In the genomic region with DNA sequence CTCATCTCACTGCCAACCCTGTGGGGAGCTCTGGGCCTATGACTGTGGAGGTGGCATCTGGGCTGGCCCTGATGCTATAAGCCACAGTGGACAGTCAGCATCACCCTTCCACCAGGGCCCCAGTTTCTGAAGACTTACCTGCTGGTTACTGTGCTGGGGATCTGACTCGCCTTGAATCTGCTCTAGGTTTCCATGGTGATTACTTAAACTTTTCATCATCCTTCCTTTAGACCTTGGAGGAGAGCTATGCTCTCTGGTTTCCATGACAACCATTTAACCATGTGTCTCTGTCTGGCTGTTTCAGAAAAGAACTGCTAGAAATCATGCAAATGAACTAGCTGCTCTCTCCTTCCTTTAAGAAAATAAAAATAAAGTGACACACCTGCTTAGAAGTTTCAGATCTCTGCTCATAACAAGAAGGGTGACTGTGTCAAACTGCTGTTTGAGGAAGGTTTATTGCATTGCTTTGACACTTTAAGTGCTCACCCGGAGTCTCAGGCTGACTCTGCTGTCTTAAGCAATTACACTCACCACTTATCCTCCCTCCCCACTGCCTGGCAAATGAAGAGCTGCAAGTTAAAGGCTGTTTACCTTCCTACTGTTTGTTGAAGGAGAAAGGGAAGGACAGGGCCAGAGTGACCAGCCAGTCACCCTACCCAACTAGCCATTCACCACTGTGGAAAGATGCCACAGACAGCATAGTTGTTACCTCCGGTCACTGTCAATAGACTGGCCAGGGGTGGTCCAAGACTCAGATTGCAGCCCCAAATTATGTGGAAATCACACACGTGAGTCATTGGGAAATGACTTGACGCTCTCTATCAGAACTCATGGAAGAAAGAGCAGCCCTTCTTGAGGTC, we compare ENCODE assay signal across 9 cellular contexts.
DNase-seq lines count a peak whose midpoint lies in the region; ATAC-seq and TF ChIP-seq lines count a peak whose summit lies in the region.
"Had no signal": no experiment of that assay in that cellular context is flagged by ENCODE, and none has a peak within 500 bp of the region (broad histone marks: within the 10 kb centered on the region; RNA-seq: fewer than 3 reads in every experiment).

No MANE protein-coding gene starts in this region.

- peak overlapping the region; percentile 62 for H3K27ac Mint-ChIP-seq in activated CD4-positive, alpha-beta memory T cell treated with anti-CD3 and anti-CD28 coated beads for 36 hours
- H3K27ac Mint-ChIP-seq in mesothelial cell of epicardium: no peak overlapping the region

- no peak overlapping the region for H3K4me3 Mint-ChIP-seq in activated CD4-positive, alpha-beta memory T cell treated with anti-CD3 and anti-CD28 coated beads for 36 hours
- no peak overlapping the region for H3K4me3 Mint-ChIP-seq in mesothelial cell of epicardium

- H3K36me3 ChIP-seq in mucosa of descending colon (ENCODE audit: low read depth): no peaks in the 10 kb centered on the region

- H3K4me1 ChIP-seq in mucosa of descending colon (ENCODE audit: low read depth): no peaks in the 10 kb centered on the region

- H3K9me3 Mint-ChIP-seq in activated CD4-positive, alpha-beta memory T cell treated with anti-CD3 and anti-CD28 coated beads for 36 hours: no peaks in the 10 kb centered on the region
- H3K9me3 Mint-ChIP-seq in mesothelial cell of epicardium: peaks cover 8% of the 10 kb centered on the region

- POLR2A ChIA-PET in activated CD4-positive, alpha-beta memory T cell treated with anti-CD3 and anti-CD28 coated beads for 36 hours (lab: Charles Lee): interaction anchor here (0.6 to 1.7 kb wide), 6 partner anchors 23 to 88 kb away, joined by 3 to 9 read pairs (median 6); no protein-coding TSS in a partner anchor

- peaks cover 13% of the 10 kb centered on the region for H3K4me1 Mint-ChIP-seq in activated CD4-positive, alpha-beta memory T cell treated with anti-CD3 and anti-CD28 coated beads for 36 hours (ENCODE audit: low read depth)
- H3K4me1 Mint-ChIP-seq in mesothelial cell of epicardium: peaks cover 10% of the 10 kb centered on the region

- H3K27me3 Mint-ChIP-seq in activated CD4-positive, alpha-beta memory T cell treated with anti-CD3 and anti-CD28 coated beads for 36 hours: peaks cover 9% of the 10 kb centered on the region
- no peaks in the 10 kb centered on the region for H3K27me3 Mint-ChIP-seq in mesothelial cell of epicardium (ENCODE audit: low read depth)

- ATAC-seq in HG03039 (IDR thresholded peaks at IDR 0.05; ENCODE audit: unreplicated experiment) (peak; percentile 88), mucosa of descending colon (peak; percentile 47)

- no peak overlapping the region for H3K4me3 ChIP-seq in mucosa of descending colon
- H3K4me3 ChIP-seq: skin epidermis had no signal

- no peaks in the 10 kb centered on the region for H3K9me3 ChIP-seq in mucosa of descending colon

- intact Hi-C loops in activated CD4-positive, alpha-beta memory T cell treated with anti-CD3 and anti-CD28 coated beads for 36 hours (cut with micrococcal nuclease): loop anchor here (1.0 kb wide), 5 partner anchors 24 to 88 kb away; no protein-coding TSS in a partner anchor
- intact Hi-C loops in mucosa of descending colon (cut with DNase I, micrococcal nuclease): no loop called here

- TF ChIP-seq CTCF in mucosa of descending colon (IDR thresholded peaks at IDR 0.05): no peak
- TF ChIP-seq CTCF in mesothelial cell of epicardium (IDR thresholded peaks at IDR 0.05; ENCODE audit: unreplicated experiment): no peak

- DNase-seq in stimulated activated naive CD4-positive, alpha-beta T cell treated with Interleukin-2 at 50 U/mL for 16 hours (lab: John Stamatoyannopoulos, UW): peak; percentile 11
- DNase-seq in stimulated activated naive CD4-positive, alpha-beta T cell (lab: John Stamatoyannopoulos, UW): no peak
- DNase-seq in activated CD4-positive, alpha-beta memory T cell treated with anti-CD3 and anti-CD28 coated beads for 36 hours: peak; percentile 82
- DNase-seq in mucosa of descending colon: no peak
- DNase-seq in mesothelial cell of epicardium (ENCODE audit: low spot score in 2 of 2, unreplicated experiment in 2 of 2): no peak
- no peak for DNase-seq in KG1 (lab: John Stamatoyannopoulos, UW)
- DNase-seq in NCI-H2029 (lab: John Stamatoyannopoulos, UW): no peak

- CTCF ChIA-PET in activated CD4-positive, alpha-beta memory T cell treated with anti-CD3 and anti-CD28 coated beads for 36 hours (lab: Charles Lee): interaction anchor here (0.8 to 2.1 kb wide), 7 partner anchors 22 to 95 kb away, joined by 3 to 23 read pairs (median 4); no protein-coding TSS in a partner anchor

- no peaks in the 10 kb centered on the region for H3K36me3 Mint-ChIP-seq in activated CD4-positive, alpha-beta memory T cell treated with anti-CD3 and anti-CD28 coated beads for 36 hours
- H3K36me3 Mint-ChIP-seq in mesothelial cell of epicardium: no peaks in the 10 kb centered on the region

Comparison
In these comparisons a context has a peak if more than half of its experiments do, and no peak if none do; other contexts are left out.
1. DNase-seq: peak in stimulated activated naive CD4-positive, alpha-beta T cell treated with Interleukin-2 at 50 U/mL for 16 hours (single experiment) and activated CD4-positive, alpha-beta memory T cell treated with anti-CD3 and anti-CD28 coated beads for 36 hours (single experiment); none in stimulated activated naive CD4-positive, alpha-beta T cell (0 of 6), mucosa of descending colon (0 of 3), mesothelial cell of epicardium (0 of 2), KG1 (single experiment) and NCI-H2029 (single experiment).